Comparison of ENCODE assay signal across 1 cellular context in the genomic region with DNA sequence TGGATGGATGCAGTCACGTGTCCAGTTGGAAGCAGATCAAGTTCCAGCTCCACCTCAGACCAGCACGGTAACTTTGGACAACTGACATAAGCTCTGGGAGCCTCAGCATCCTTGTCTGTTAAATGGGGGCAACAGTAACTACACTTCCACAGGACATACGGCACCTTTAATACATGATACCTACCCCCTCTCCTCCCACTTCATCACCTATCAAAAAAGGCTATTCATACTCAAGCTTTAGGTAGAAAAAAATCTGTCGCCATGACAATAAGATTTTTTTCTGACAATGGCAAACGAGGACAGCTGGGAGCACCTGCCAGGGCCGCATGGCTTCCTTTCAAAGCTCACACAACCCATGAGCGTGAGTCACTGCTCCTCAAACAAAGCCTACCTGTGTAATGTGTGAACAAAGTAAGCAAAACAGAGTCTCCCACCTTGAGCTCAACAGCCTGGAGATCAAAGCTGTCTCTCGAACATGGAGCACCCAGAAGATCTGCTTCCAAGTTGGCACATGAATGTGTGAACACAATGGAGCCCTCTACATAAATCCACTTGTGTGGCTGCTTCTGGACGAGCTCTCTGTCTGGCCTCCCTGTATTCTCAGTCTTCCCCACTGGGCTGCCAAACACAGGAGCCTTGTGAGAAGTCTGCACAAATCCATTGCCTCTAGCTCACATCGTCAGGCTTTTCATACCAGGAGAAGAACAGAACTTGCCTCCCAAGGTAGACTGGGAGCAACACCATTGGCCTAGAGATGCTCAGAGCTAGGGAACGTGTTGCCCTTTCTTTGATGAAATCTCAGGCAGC.
TF ChIP-seq lines count a peak whose summit lies in the region.

No MANE protein-coding gene starts in this region.

TF ChIP-seq in HepG2, 621 proteins besides CTCF, POLR2A, EP300 and RAD21 (continued from another document and continues in another):
- TF ChIP-seq, protein P1, sequence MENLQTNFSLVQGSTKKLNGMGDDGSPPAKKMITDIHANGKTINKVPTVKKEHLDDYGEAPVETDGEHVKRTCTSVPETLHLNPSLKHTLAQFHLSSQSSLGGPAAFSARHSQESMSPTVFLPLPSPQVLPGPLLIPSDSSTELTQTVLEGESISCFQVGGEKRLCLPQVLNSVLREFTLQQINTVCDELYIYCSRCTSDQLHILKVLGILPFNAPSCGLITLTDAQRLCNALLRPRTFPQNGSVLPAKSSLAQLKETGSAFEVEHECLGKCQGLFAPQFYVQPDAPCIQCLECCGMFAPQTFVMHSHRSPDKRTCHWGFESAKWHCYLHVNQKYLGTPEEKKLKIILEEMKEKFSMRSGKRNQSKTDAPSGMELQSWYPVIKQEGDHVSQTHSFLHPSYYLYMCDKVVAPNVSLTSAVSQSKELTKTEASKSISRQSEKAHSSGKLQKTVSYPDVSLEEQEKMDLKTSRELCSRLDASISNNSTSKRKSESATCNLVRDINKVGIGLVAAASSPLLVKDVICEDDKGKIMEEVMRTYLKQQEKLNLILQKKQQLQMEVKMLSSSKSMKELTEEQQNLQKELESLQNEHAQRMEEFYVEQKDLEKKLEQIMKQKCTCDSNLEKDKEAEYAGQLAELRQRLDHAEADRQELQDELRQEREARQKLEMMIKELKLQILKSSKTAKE (CRISPR knock-in tag; IDR thresholded peaks at IDR 0.05; ENCODE audit: borderline replicate concordance), result peak; percentile 69; the same call in 1 of the 2 replicates
- TF ChIP-seq MEIS2 (CRISPR knock-in tag; IDR thresholded peaks at IDR 0.05), result peak; percentile 94
- TF ChIP-seq RFX3 (CRISPR knock-in tag; IDR thresholded peaks at IDR 0.05), result peak; percentile 86
- TF ChIP-seq, protein P2, sequence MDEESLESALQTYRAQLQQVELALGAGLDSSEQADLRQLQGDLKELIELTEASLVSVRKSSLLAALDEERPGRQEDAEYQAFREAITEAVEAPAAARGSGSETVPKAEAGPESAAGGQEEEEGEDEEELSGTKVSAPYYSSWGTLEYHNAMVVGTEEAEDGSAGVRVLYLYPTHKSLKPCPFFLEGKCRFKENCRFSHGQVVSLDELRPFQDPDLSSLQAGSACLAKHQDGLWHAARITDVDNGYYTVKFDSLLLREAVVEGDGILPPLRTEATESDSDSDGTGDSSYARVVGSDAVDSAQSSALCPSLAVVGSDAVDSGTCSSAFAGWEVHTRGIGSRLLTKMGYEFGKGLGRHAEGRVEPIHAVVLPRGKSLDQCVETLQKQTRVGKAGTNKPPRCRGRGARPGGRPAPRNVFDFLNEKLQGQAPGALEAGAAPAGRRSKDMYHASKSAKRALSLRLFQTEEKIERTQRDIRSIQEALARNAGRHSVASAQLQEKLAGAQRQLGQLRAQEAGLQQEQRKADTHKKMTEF (CRISPR knock-in tag; IDR thresholded peaks at IDR 0.05), result peak; percentile 98
- no peak for TF ChIP-seq ZNF432 (CRISPR knock-in tag; IDR thresholded peaks at IDR 0.05; ENCODE audit: borderline replicate concordance)
- peak; percentile 88; the same call in 1 of the 2 replicates for TF ChIP-seq ZFP1 (CRISPR knock-in tag; IDR thresholded peaks at IDR 0.05)
- TF ChIP-seq, protein P3, sequence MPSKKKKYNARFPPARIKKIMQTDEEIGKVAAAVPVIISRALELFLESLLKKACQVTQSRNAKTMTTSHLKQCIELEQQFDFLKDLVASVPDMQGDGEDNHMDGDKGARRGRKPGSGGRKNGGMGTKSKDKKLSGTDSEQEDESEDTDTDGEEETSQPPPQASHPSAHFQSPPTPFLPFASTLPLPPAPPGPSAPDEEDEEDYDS (CRISPR knock-in tag; IDR thresholded peaks at IDR 0.05), result peak; percentile 64
- TF ChIP-seq FOXO1 (CRISPR knock-in tag; IDR thresholded peaks at IDR 0.05), result peak; percentile 84; the same call in 1 of the 2 replicates
- TF ChIP-seq, protein P4, sequence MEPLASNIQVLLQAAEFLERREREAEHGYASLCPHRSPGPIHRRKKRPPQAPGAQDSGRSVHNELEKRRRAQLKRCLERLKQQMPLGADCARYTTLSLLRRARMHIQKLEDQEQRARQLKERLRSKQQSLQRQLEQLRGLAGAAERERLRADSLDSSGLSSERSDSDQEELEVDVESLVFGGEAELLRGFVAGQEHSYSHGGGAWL (CRISPR knock-in tag; IDR thresholded peaks at IDR 0.05), result peak; percentile 50; the same call in 1 of the 2 replicates
- no peak; the same call in 1 of the 2 replicates for TF ChIP-seq ZNF670 (CRISPR knock-in tag; IDR thresholded peaks at IDR 0.05; ENCODE audit: borderline replicate concordance)
- TF ChIP-seq BRCA1 (CRISPR knock-in tag; IDR thresholded peaks at IDR 0.05), result 0 out of 2 replicates have a peak, but pooled peaks have one; percentile 39
- TF ChIP-seq KDM4B (CRISPR knock-in tag; IDR thresholded peaks at IDR 0.05), result no peak
- TF ChIP-seq RBAK (CRISPR knock-in tag; IDR thresholded peaks at IDR 0.05), result no peak
- peak; percentile 91 for TF ChIP-seq HOXA3 (CRISPR knock-in tag; IDR thresholded peaks at IDR 0.05)
- TF ChIP-seq, protein P5, sequence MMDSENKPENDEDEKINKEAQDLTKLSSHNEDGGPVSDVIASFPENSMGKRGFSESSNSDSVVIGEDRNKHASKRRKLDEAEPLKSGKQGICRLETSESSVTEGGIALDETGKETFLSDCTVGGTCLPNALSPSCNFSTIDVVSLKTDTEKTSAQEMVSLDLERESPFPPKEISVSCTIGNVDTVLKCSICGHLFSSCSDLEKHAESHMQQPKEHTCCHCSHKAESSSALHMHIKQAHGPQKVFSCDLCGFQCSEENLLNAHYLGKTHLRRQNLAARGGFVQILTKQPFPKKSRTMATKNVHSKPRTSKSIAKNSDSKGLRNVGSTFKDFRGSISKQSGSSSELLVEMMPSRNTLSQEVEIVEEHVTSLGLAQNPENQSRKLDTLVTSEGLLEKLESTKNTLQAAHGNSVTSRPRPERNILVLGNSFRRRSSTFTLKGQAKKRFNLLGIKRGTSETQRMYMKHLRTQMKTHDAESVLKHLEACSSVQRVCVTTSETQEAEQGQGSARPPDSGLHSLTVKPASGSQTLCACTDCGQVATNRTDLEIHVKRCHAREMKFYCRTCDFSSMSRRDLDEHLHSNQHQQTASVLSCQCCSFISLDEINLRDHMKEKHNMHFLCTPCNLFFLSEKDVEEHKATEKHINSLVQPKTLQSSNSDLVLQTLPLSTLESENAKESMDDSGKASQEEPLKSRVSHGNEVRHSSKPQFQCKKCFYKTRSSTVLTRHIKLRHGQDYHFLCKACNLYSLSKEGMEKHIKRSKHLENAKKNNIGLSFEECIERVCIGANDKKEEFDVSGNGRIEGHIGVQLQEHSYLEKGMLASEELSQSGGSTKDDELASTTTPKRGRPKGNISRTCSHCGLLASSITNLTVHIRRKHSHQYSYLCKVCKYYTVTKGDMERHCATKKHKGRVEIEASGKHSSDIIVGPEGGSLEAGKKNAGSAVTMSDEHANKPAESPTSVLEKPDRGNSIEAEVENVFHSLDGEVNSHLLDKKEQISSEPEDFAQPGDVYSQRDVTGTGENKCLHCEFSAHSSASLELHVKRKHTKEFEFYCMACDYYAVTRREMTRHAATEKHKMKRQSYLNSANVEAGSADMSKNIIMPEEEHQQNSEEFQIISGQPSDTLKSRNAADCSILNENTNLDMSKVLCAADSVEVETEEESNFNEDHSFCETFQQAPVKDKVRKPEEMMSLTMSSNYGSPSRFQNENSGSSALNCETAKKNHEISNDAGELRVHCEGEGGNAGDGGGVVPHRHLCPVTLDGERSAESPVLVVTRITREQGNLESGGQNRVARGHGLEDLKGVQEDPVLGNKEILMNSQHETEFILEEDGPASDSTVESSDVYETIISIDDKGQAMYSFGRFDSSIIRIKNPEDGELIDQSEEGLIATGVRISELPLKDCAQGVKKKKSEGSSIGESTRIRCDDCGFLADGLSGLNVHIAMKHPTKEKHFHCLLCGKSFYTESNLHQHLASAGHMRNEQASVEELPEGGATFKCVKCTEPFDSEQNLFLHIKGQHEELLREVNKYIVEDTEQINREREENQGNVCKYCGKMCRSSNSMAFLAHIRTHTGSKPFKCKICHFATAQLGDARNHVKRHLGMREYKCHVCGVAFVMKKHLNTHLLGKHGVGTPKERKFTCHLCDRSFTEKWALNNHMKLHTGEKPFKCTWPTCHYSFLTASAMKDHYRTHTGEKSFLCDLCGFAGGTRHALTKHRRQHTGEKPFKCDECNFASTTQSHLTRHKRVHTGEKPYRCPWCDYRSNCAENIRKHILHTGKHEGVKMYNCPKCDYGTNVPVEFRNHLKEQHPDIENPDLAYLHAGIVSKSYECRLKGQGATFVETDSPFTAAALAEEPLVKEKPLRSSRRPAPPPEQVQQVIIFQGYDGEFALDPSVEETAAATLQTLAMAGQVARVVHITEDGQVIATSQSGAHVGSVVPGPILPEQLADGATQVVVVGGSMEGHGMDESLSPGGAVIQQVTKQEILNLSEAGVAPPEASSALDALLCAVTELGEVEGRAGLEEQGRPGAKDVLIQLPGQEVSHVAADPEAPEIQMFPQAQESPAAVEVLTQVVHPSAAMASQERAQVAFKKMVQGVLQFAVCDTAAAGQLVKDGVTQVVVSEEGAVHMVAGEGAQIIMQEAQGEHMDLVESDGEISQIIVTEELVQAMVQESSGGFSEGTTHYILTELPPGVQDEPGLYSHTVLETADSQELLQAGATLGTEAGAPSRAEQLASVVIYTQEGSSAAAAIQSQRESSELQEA (CRISPR knock-in tag; IDR thresholded peaks at IDR 0.05; ENCODE audit: not compliant biosample characterization), result peak; percentile 67
- TF ChIP-seq MTA3 (CRISPR knock-in tag; IDR thresholded peaks at IDR 0.05), result no peak
- TF ChIP-seq, protein P6, sequence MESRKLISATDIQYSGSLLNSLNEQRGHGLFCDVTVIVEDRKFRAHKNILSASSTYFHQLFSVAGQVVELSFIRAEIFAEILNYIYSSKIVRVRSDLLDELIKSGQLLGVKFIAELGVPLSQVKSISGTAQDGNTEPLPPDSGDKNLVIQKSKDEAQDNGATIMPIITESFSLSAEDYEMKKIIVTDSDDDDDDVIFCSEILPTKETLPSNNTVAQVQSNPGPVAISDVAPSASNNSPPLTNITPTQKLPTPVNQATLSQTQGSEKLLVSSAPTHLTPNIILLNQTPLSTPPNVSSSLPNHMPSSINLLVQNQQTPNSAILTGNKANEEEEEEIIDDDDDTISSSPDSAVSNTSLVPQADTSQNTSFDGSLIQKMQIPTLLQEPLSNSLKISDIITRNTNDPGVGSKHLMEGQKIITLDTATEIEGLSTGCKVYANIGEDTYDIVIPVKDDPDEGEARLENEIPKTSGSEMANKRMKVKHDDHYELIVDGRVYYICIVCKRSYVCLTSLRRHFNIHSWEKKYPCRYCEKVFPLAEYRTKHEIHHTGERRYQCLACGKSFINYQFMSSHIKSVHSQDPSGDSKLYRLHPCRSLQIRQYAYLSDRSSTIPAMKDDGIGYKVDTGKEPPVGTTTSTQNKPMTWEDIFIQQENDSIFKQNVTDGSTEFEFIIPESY (CRISPR knock-in tag; IDR thresholded peaks at IDR 0.05), result peak; percentile 79
- peak; percentile 60 for TF ChIP-seq ZNF501 (CRISPR knock-in tag; IDR thresholded peaks at IDR 0.05)
- TF ChIP-seq, protein P7, sequence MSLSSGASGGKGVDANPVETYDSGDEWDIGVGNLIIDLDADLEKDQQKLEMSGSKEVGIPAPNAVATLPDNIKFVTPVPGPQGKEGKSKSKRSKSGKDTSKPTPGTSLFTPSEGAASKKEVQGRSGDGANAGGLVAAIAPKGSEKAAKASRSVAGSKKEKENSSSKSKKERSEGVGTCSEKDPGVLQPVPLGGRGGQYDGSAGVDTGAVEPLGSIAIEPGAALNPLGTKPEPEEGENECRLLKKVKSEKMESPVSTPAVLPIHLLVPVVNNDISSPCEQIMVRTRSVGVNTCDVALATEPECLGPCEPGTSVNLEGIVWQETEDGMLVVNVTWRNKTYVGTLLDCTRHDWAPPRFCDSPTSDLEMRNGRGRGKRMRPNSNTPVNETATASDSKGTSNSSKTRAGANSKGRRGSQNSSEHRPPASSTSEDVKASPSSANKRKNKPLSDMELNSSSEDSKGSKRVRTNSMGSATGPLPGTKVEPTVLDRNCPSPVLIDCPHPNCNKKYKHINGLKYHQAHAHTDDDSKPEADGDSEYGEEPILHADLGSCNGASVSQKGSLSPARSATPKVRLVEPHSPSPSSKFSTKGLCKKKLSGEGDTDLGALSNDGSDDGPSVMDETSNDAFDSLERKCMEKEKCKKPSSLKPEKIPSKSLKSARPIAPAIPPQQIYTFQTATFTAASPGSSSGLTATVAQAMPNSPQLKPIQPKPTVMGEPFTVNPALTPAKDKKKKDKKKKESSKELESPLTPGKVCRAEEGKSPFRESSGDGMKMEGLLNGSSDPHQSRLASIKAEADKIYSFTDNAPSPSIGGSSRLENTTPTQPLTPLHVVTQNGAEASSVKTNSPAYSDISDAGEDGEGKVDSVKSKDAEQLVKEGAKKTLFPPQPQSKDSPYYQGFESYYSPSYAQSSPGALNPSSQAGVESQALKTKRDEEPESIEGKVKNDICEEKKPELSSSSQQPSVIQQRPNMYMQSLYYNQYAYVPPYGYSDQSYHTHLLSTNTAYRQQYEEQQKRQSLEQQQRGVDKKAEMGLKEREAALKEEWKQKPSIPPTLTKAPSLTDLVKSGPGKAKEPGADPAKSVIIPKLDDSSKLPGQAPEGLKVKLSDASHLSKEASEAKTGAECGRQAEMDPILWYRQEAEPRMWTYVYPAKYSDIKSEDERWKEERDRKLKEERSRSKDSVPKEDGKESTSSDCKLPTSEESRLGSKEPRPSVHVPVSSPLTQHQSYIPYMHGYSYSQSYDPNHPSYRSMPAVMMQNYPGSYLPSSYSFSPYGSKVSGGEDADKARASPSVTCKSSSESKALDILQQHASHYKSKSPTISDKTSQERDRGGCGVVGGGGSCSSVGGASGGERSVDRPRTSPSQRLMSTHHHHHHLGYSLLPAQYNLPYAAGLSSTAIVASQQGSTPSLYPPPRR (CRISPR knock-in tag; IDR thresholded peaks at IDR 0.05; ENCODE audit: borderline replicate concordance), result peak; percentile 72; the same call in 1 of the 2 replicates
- TF ChIP-seq, protein P8, sequence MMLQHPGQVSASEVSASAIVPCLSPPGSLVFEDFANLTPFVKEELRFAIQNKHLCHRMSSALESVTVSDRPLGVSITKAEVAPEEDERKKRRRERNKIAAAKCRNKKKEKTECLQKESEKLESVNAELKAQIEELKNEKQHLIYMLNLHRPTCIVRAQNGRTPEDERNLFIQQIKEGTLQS (CRISPR knock-in tag; IDR thresholded peaks at IDR 0.05), result peak; percentile 98
- no peak for TF ChIP-seq ZNF547 (CRISPR knock-in tag; IDR thresholded peaks at IDR 0.05)
- TF ChIP-seq ZBTB7B (CRISPR knock-in tag; IDR thresholded peaks at IDR 0.05), result peak; percentile 87
- peak in 1 of 2 experiments; percentile 9; a peak in 1 of 4 replicates for TF ChIP-seq NR2F1 (CRISPR knock-in tag; IDR thresholded peaks at IDR 0.05)
- TF ChIP-seq GATAD2A (CRISPR knock-in tag; IDR thresholded peaks at IDR 0.05), result peak; percentile 96
- peak; percentile 83 for TF ChIP-seq HOXD1 (CRISPR knock-in tag; IDR thresholded peaks at IDR 0.05)
- TF ChIP-seq RBM39 (IDR thresholded peaks at IDR 0.05; ENCODE audit: low read depth, low read length, poor library complexity, severe bottlenecking), result no peak
- peak; percentile 86 for TF ChIP-seq RARA (CRISPR knock-in tag; IDR thresholded peaks at IDR 0.05)
- peak; percentile 75 for TF ChIP-seq ASH2L (IDR thresholded peaks at IDR 0.05; ENCODE audit: insufficient read length, low read depth, low read length)
- no peak; the same call in 1 of the 2 replicates for TF ChIP-seq ZKSCAN1 (IDR thresholded peaks at IDR 0.05; ENCODE audit: low read length)
- no peak for TF ChIP-seq SYNCRIP (IDR thresholded peaks at IDR 0.05; ENCODE audit: insufficient read depth, low read depth, low read length)
